ENCODE assay signal across 1 cellular context in genomic region chr5:1130218-1130946, GRCh38.
TF ChIP-seq lines count a peak whose summit lies in the region.

No MANE protein-coding gene starts in this region.

TF ChIP-seq in GM23338, 12 proteins besides CTCF, POLR2A, EP300 and RAD21 (continued from another document):
- TF ChIP-seq ZNF462 (CRISPR knock-in tag; IDR thresholded peaks at IDR 0.05) (no peak), POLR2AphosphoS5 (IDR thresholded peaks at IDR 0.05; ENCODE audit: low read depth) (no peak), STAT1 (IDR thresholded peaks at IDR 0.05; ENCODE audit: unreplicated experiment) (no peak), REST (IDR thresholded peaks at IDR 0.05; ENCODE audit: unreplicated experiment) (no peak), CREB1 (CRISPR knock-in tag; IDR thresholded peaks at IDR 0.05; ENCODE audit: low read depth) (no peak), NANOG (IDR thresholded peaks at IDR 0.05; ENCODE audit: borderline replicate concordance) (no peak)
